ENCODE assay signal across 34 cellular contexts in genomic region chr1:99007366-99007765, GRCh38. TPM values are rescaled to one million over a fixed set of nuclear protein-coding genes. Genes with fewer than 3 reads are reported as not detected.
"Had no signal": no experiment of that assay in that cellular context is flagged by ENCODE, and none has a peak within 500 bp of the region (broad histone marks: within the 10 kb centered on the region; RNA-seq: fewer than 3 reads in every experiment).

No MANE protein-coding gene starts in this region.

- H3K4me1 Mint-ChIP-seq: activated T-helper 17 cell treated with anti-CD3 and anti-CD28 coated beads, Interleukin-2, amount 50 U/mL, for 72 hours had no signal

- H3K4me3 Mint-ChIP-seq: activated B cell treated with CpG ODN at 0.5 μM for 24 hours; activated CD4-positive, alpha-beta memory T cell treated with anti-CD3 and anti-CD28 coated beads for 36 hours; activated CD4-positive, alpha-beta T cell treated with anti-CD3 and anti-CD28 coated beads, Interleukin-2, amount 10 ng/mL, durations not matched to agents 24 days and 14 days; activated CD8-positive, alpha-beta T cell treated with anti-CD3 and anti-CD28 coated beads for 36 hours; activated naive CD4-positive, alpha-beta T cell treated with anti-CD3 and anti-CD28 coated beads for 36 hours; activated naive CD8-positive, alpha-beta T cell treated with anti-CD3 and anti-CD28 coated beads for 36 hours; activated T-cell treated with anti-CD3 and anti-CD28 coated beads, Interleukin-2, amount 50 U/mL, for 4 hours; activated T-cell treated with anti-CD3 and anti-CD28 coated beads, Interleukin-2, amount 50 U/mL, for 72 hours; activated T-helper 1 cell treated with anti-CD3 and anti-CD28 coated beads, Interleukin-12 subunit alpha, Interleukin-12 subunit beta, Interleukin-2, Interleukin-4 antibody, amounts not matched to agents 30 ng/mL and 10 ng/mL and 1 ng/mL, durations not matched to agents 14 hours and 24 hours and 36 hours; activated T-helper 17 cell treated with anti-CD3 and anti-CD28 coated beads, Interleukin-2, amount 50 U/mL, for 72 hours; T-helper 1 cell treated with Interleukin-12 subunit alpha and Interleukin-12 subunit beta and Interleukin-4 antibody, amounts not matched to agents 30 μg/mL and 1 μg/mL, for 36 hours; T-helper 2 cell treated with Interferon-gamma antibody and Interleukin-4, amounts not matched to agents 5 μg/mL and 100 μg/mL, for 36 hours had no signal

- DNase-seq: activated B cell treated with CpG ODN at 0.5 μM for 24 hours; activated CD4-positive, alpha-beta memory T cell treated with anti-CD3 and anti-CD28 coated beads for 36 hours; activated CD4-positive, alpha-beta T cell treated with anti-CD3 and anti-CD28 coated beads for 4 hours; activated CD4-positive, alpha-beta T cell treated with anti-CD3 and anti-CD28 coated beads, Interleukin-2, amount 10 ng/mL, durations not matched to agents 24 days and 14 days; activated CD4-positive, alpha-beta T cell treated with anti-CD3 and anti-CD28 coated beads, Interleukin-2, amount 50 U/mL, for 1 hour; activated CD4-positive, alpha-beta T cell treated with anti-CD3 and anti-CD28 coated beads, Interleukin-2, amount 50 U/mL, for 4 hours; activated CD4-positive, CD25-positive, alpha-beta regulatory T cell treated with anti-CD3 and anti-CD28 coated beads, Interleukin-2, amount 50 U/mL, for 72 hours; activated CD8-positive, alpha-beta memory T cell treated with anti-CD3 and anti-CD28 coated beads, Interleukin-2, amount 50 U/mL, for 4 hours; activated CD8-positive, alpha-beta T cell treated with anti-CD3 and anti-CD28 coated beads for 36 hours; activated effector memory CD4-positive, alpha-beta T cell treated with anti-CD3 and anti-CD28 coated beads, Interleukin-2, amount 50 U/mL, for 16 hours; activated gamma-delta T cell treated with Interleukin-2 at 50 U/mL for 16 hours; activated naive CD4-positive, alpha-beta T cell; activated naive CD4-positive, alpha-beta T cell treated with anti-CD3 and anti-CD28 coated beads for 36 hours; activated naive CD4-positive, alpha-beta T cell treated with anti-CD3 and anti-CD28 coated beads, Interleukin-2, amount 50 U/mL, for 16 hours; activated naive CD8-positive, alpha-beta T cell treated with anti-CD3 and anti-CD28 coated beads for 36 hours; activated T-cell treated with anti-CD3 and anti-CD28 coated beads for 4 hours; activated T-cell treated with anti-CD3 and anti-CD28 coated beads, Interleukin-2, amount 50 U/mL, for 1 hour; activated T-cell treated with anti-CD3 and anti-CD28 coated beads, Interleukin-2, amount 50 U/mL, for 4 hours; activated T-cell treated with anti-CD3 and anti-CD28 coated beads, Interleukin-2, amount 50 U/mL, for 72 hours; adrenal gland; amniotic stem cell; aorta; body of pancreas; central memory CD4-positive, alpha-beta T cell; T-helper 2 cell; T-helper 9 cell had no signal

- H3K9me3 ChIP-seq: adrenal gland, body of pancreas had no signal

- H3K9me3 Mint-ChIP-seq: activated B cell treated with CpG ODN at 0.5 μM for 24 hours; activated CD4-positive, alpha-beta memory T cell treated with anti-CD3 and anti-CD28 coated beads for 36 hours; activated CD8-positive, alpha-beta T cell treated with anti-CD3 and anti-CD28 coated beads for 36 hours; activated naive CD4-positive, alpha-beta T cell treated with anti-CD3 and anti-CD28 coated beads for 36 hours; activated naive CD4-positive, alpha-beta T cell treated with anti-CD3 and anti-CD28 coated beads, Interleukin-2, amount 50 U/mL, for 72 hours; activated naive CD8-positive, alpha-beta T cell treated with anti-CD3 and anti-CD28 coated beads for 36 hours; activated T-cell treated with anti-CD3 and anti-CD28 coated beads, Interleukin-2, amount 50 U/mL, for 4 hours; activated T-cell treated with anti-CD3 and anti-CD28 coated beads, Interleukin-2, amount 50 U/mL, for 72 hours; activated T-helper 1 cell treated with anti-CD3 and anti-CD28 coated beads, Interleukin-12 subunit alpha, Interleukin-12 subunit beta, Interleukin-2, Interleukin-4 antibody, amounts not matched to agents 30 ng/mL and 10 ng/mL and 1 ng/mL, durations not matched to agents 14 hours and 24 hours and 36 hours; activated T-helper 17 cell treated with anti-CD3 and anti-CD28 coated beads, Interleukin-2, amount 50 U/mL, for 72 hours; T-helper 1 cell treated with Interleukin-12 subunit alpha and Interleukin-12 subunit beta and Interleukin-4 antibody, amounts not matched to agents 30 μg/mL and 1 μg/mL, for 36 hours; T-helper 2 cell treated with Interferon-gamma antibody and Interleukin-4, amounts not matched to agents 5 μg/mL and 100 μg/mL, for 36 hours had no signal

- H3K4me3 ChIP-seq: adrenal gland, body of pancreas had no signal

- ATAC-seq: activated CD8-positive, alpha-beta T cell treated with anti-CD3 and anti-CD28 coated beads for 36 hours; activated naive CD4-positive, alpha-beta T cell treated with anti-CD3 and anti-CD28 coated beads, Interleukin-2, amount 50 U/mL, for 72 hours; activated T-cell treated with anti-CD3 and anti-CD28 coated beads, Interleukin-2, amount 50 U/mL, for 4 hours; activated T-cell treated with anti-CD3 and anti-CD28 coated beads, Interleukin-2, amount 50 U/mL, for 72 hours; activated T-helper 17 cell treated with anti-CD3 and anti-CD28 coated beads, Interleukin-2, amount 50 U/mL, for 72 hours; body of pancreas had no signal

- H3K36me3 Mint-ChIP-seq: activated CD4-positive, alpha-beta memory T cell treated with anti-CD3 and anti-CD28 coated beads for 36 hours; activated naive CD8-positive, alpha-beta T cell treated with anti-CD3 and anti-CD28 coated beads for 36 hours had no signal

- H3K27ac Mint-ChIP-seq: activated B cell treated with CpG ODN at 0.5 μM for 24 hours; activated CD4-positive, alpha-beta memory T cell treated with anti-CD3 and anti-CD28 coated beads for 36 hours; activated CD4-positive, alpha-beta T cell treated with anti-CD3 and anti-CD28 coated beads, Interleukin-2, amount 10 ng/mL, durations not matched to agents 24 days and 14 days; activated CD8-positive, alpha-beta T cell treated with anti-CD3 and anti-CD28 coated beads for 36 hours; activated naive CD4-positive, alpha-beta T cell treated with anti-CD3 and anti-CD28 coated beads for 36 hours; activated naive CD4-positive, alpha-beta T cell treated with anti-CD3 and anti-CD28 coated beads, Interleukin-2, amount 50 U/mL, for 72 hours; activated naive CD8-positive, alpha-beta T cell treated with anti-CD3 and anti-CD28 coated beads for 36 hours; activated T-cell treated with anti-CD3 and anti-CD28 coated beads, Interleukin-2, amount 50 U/mL, for 72 hours; activated T-helper 1 cell treated with anti-CD3 and anti-CD28 coated beads, Interleukin-12 subunit alpha, Interleukin-12 subunit beta, Interleukin-2, Interleukin-4 antibody, amounts not matched to agents 30 ng/mL and 10 ng/mL and 1 ng/mL, durations not matched to agents 14 hours and 24 hours and 36 hours; activated T-helper 17 cell treated with anti-CD3 and anti-CD28 coated beads, Interleukin-2, amount 50 U/mL, for 72 hours; T-helper 1 cell treated with Interleukin-12 subunit alpha and Interleukin-12 subunit beta and Interleukin-4 antibody, amounts not matched to agents 30 μg/mL and 1 μg/mL, for 36 hours; T-helper 2 cell treated with Interferon-gamma antibody and Interleukin-4, amounts not matched to agents 5 μg/mL and 100 μg/mL, for 36 hours had no signal

- H3K4me1 ChIP-seq: adrenal gland had no signal

- FAIRE-seq: astrocyte, TTC549 had no signal

- H3K36me3 ChIP-seq: adrenal gland had no signal

- H3K27ac ChIP-seq: adrenal gland, body of pancreas, VCaP had no signal

RNA-seq across cellular contexts. Expression of gene PLPPR5, which starts 2.7 kb away (rescaled TPM):
- polyA plus RNA-seq: aorta had no signal
